21 cellular contexts compared by ENCODE assay signal in genomic region chr4:16207409-16207808, GRCh38. TPM values are rescaled to one million over a fixed set of nuclear protein-coding genes. Genes with fewer than 3 reads are reported as not detected.
DNase-seq lines count a peak whose midpoint lies in the region; ATAC-seq and TF ChIP-seq lines count a peak whose summit lies in the region.
"Had no signal": no experiment of that assay in that cellular context is flagged by ENCODE, and none has a peak within 500 bp of the region (broad histone marks: within the 10 kb centered on the region; RNA-seq: fewer than 3 reads in every experiment).

No MANE protein-coding gene starts in this region.

- peak overlapping the region in 47 of 59 donors; percentile 0 to 83 (median 57) for H3K27ac ChIP-seq in dorsolateral prefrontal cortex
- H3K27ac ChIP-seq: A549, PC-9, SJCRH30 had no signal

- TF ChIP-seq CTCF in natural killer cell (IDR thresholded peaks at IDR 0.05): no peak
- TF ChIP-seq CTCF in dorsolateral prefrontal cortex (IDR thresholded peaks at IDR 0.05 in 54 of 56, conservative IDR thresholded peaks at IDR 0.05 in 2 of 56; ENCODE audit: low read depth in 1 of 56, partially characterized antibody in 56 of 56): no peak

- H3K27me3 ChIP-seq in dorsolateral prefrontal cortex: no peaks in the 10 kb centered on the region
- H3K27me3 ChIP-seq: SJCRH30 had no signal

- no peaks in the 10 kb centered on the region for H3K27me3 Mint-ChIP-seq in natural killer cell treated with Interleukin-12 subunit alpha and Interleukin-12 subunit beta and Interleukin-15 and Interleukin-18, amount 100 ng/mL, for 72 hours
- H3K27me3 Mint-ChIP-seq in natural killer cell (ENCODE audit: low read depth in 2 of 2): no peaks in the 10 kb centered on the region
- H3K27me3 Mint-ChIP-seq in activated T-helper 17 cell treated with anti-CD3 and anti-CD28 coated beads, Interleukin-2, amount 50 U/mL, for 72 hours: no peaks in the 10 kb centered on the region

- no peaks in the 10 kb centered on the region for H3K9me3 Mint-ChIP-seq in natural killer cell treated with Interleukin-12 subunit alpha and Interleukin-12 subunit beta and Interleukin-15 and Interleukin-18, amount 100 ng/mL, for 72 hours
- no peaks in the 10 kb centered on the region for H3K9me3 Mint-ChIP-seq in natural killer cell
- no peaks in the 10 kb centered on the region for H3K9me3 Mint-ChIP-seq in activated T-helper 17 cell treated with anti-CD3 and anti-CD28 coated beads, Interleukin-2, amount 50 U/mL, for 72 hours

- DNase-seq in natural killer cell treated with Interleukin-12 subunit alpha and Interleukin-12 subunit beta and Interleukin-15 and Interleukin-18, amount 100 ng/mL, for 72 hours (ENCODE audit: low spot score): no peak
- DNase-seq in natural killer cell (no peak), dorsolateral prefrontal cortex (no peak), NCI-H2171 (lab: John Stamatoyannopoulos, UW) (no peak), GM19240 (ENCODE audit: insufficient read length, low spot score) (no peak), NCI-H526 (lab: John Stamatoyannopoulos, UW) (no peak)
- DNase-seq: Calu3, DMS153, Karpas-422, NCI-H1092, NCI-H1436 treated with DMSO at 0.1 percent for 48 hours, NCI-H1930, NCI-H2107, NCI-H446 treated with DMSO at 0.1 percent for 48 hours, NCI-H526 treated with DMSO at 0.1 percent for 48 hours, PC-9, SJCRH30 had no signal

- H3K4me3 ChIP-seq in dorsolateral prefrontal cortex: no peak overlapping the region
- H3K4me3 ChIP-seq: A549, PC-9, SJCRH30 had no signal

- no peak overlapping the region for H3K27ac Mint-ChIP-seq in natural killer cell treated with Interleukin-12 subunit alpha and Interleukin-12 subunit beta and Interleukin-15 and Interleukin-18, amount 100 ng/mL, for 72 hours
- no peak overlapping the region for H3K27ac Mint-ChIP-seq in natural killer cell
- no peak overlapping the region for H3K27ac Mint-ChIP-seq in activated T-helper 17 cell treated with anti-CD3 and anti-CD28 coated beads, Interleukin-2, amount 50 U/mL, for 72 hours

- peaks cover under 1% of the 10 kb centered on the region for H3K36me3 Mint-ChIP-seq in natural killer cell treated with Interleukin-12 subunit alpha and Interleukin-12 subunit beta and Interleukin-15 and Interleukin-18, amount 100 ng/mL, for 72 hours
- H3K36me3 Mint-ChIP-seq in natural killer cell: no peaks in the 10 kb centered on the region
- H3K36me3 Mint-ChIP-seq in activated T-helper 17 cell treated with anti-CD3 and anti-CD28 coated beads, Interleukin-2, amount 50 U/mL, for 72 hours (ENCODE audit: low read depth): peaks cover 79% of the 10 kb centered on the region

- ATAC-seq in natural killer cell treated with Interleukin-12 subunit alpha and Interleukin-12 subunit beta and Interleukin-15 and Interleukin-18, amount 100 ng/mL, for 72 hours: no peak
- ATAC-seq in natural killer cell: no peak
- peak; percentile 26 for ATAC-seq in activated T-helper 17 cell treated with anti-CD3 and anti-CD28 coated beads, Interleukin-2, amount 50 U/mL, for 72 hours (replicated peaks)
- ATAC-seq: A549, Right ventricle myocardium inferior, SK-N-SH treated with all-trans-retinoic acid at 6 μM for 48 hours had no signal

- H3K4me3 Mint-ChIP-seq in natural killer cell treated with Interleukin-12 subunit alpha and Interleukin-12 subunit beta and Interleukin-15 and Interleukin-18, amount 100 ng/mL, for 72 hours: peak overlapping the region; percentile 18
- no peak overlapping the region for H3K4me3 Mint-ChIP-seq in natural killer cell
- H3K4me3 Mint-ChIP-seq in activated T-helper 17 cell treated with anti-CD3 and anti-CD28 coated beads, Interleukin-2, amount 50 U/mL, for 72 hours: no peak overlapping the region

- intact Hi-C loops in natural killer cell (cut with micrococcal nuclease) (loop anchor here (10.0 kb wide), 1 partner anchor 183 kb away; no protein-coding TSS in a partner anchor), dorsolateral prefrontal cortex (cut with DNase I) (no loop called here)

- peaks cover 34 to 50% of the 10 kb centered on the region in 2 donors for H3K4me1 Mint-ChIP-seq in natural killer cell treated with Interleukin-12 subunit alpha and Interleukin-12 subunit beta and Interleukin-15 and Interleukin-18, amount 100 ng/mL, for 72 hours (ENCODE audit: low read depth in 2 of 2)
- peaks cover 34 to 50% of the 10 kb centered on the region in 2 donors for H3K4me1 Mint-ChIP-seq in natural killer cell
- H3K4me1 Mint-ChIP-seq in activated T-helper 17 cell treated with anti-CD3 and anti-CD28 coated beads, Interleukin-2, amount 50 U/mL, for 72 hours: peaks cover 27% of the 10 kb centered on the region

RNA-seq across cellular contexts. Expression of gene TAPT1, which starts 18.9 kb away (rescaled TPM):
- 10 to 100 TPM; 36.8 to 37.9 TPM for total RNA-seq in natural killer cell treated with Interleukin-12 subunit alpha and Interleukin-12 subunit beta and Interleukin-15 and Interleukin-18, amount 100 ng/mL, for 72 hours
- total RNA-seq in natural killer cell (10 to 100 TPM; 52.5 to 67.5 (median 52.7) TPM), dorsolateral prefrontal cortex (100 to 1,000 TPM in 4 of 120 experiments, 10 to 100 TPM in 116; 59.3 to 107 (median 81.7) TPM)
- total RNA-seq in activated T-helper 17 cell treated with anti-CD3 and anti-CD28 coated beads, Interleukin-2, amount 50 U/mL, for 72 hours: 10 to 100 TPM; 27.4 to 31.0 TPM
